Comparison of ENCODE assay signal across 16 cellular contexts in genomic region chr7:69775231-69775771, GRCh38.
A peak's percentile ranks its signal among the peaks of the same experiment; 100 is the strongest.
DNase-seq lines count a peak whose midpoint lies in the region; ATAC-seq and TF ChIP-seq lines count a peak whose summit lies in the region.
"Had no signal": no experiment of that assay in that cellular context is flagged by ENCODE, and none has a peak within 500 bp of the region (broad histone marks: within the 10 kb centered on the region; RNA-seq: fewer than 3 reads in every experiment).

No MANE protein-coding gene starts in this region.

- no peaks in the 10 kb centered on the region for H3K27me3 ChIP-seq in GM23248 (replicated peaks; ENCODE audit: insufficient read depth)
- H3K27me3 ChIP-seq: pancreas had no signal

- POLR2A ChIA-PET in naive thymus-derived CD8-positive, alpha-beta T cell (lab: Charles Lee) = no interaction called here

- no peaks in the 10 kb centered on the region for H4K20me1 ChIP-seq in GM23248 (ENCODE audit: insufficient read depth)

- H3K9ac ChIP-seq in GM23248 = no peak overlapping the region

- TF ChIP-seq CTCF in fibroblast of villous mesenchyme (IDR thresholded peaks at IDR 0.05; ENCODE audit: insufficient read depth, low read depth, low read length) (no peak), progenitor cell of endocrine pancreas (IDR thresholded peaks at IDR 0.05; ENCODE audit: unreplicated experiment) (no peak)

- no peaks in the 10 kb centered on the region for H3K9me3 Mint-ChIP-seq in progenitor cell of endocrine pancreas (ENCODE audit: low read depth)
- no peaks in the 10 kb centered on the region for H3K9me3 Mint-ChIP-seq in naive thymus-derived CD8-positive, alpha-beta T cell
- H3K9me3 Mint-ChIP-seq: activated CD4-positive, alpha-beta memory T cell treated with anti-CD3 and anti-CD28 coated beads for 36 hours; activated naive CD4-positive, alpha-beta T cell treated with anti-CD3 and anti-CD28 coated beads, Interleukin-2, amount 50 U/mL, for 24 hours; dendritic cell treated with granulocyte-macrophage colony-stimulating factor and Interleukin-4, amounts not matched to agents 40 ng/mL and 50 ng/mL, for 4 days; T-helper 1 cell treated with Interleukin-12 subunit alpha and Interleukin-12 subunit beta and Interleukin-4 antibody, amounts not matched to agents 30 μg/mL and 1 μg/mL, for 36 hours had no signal

- H3K9me3 ChIP-seq in GM23248 (ENCODE audit: low read depth) = no peaks in the 10 kb centered on the region
- H3K9me3 ChIP-seq: pancreas had no signal

- 64 to 67% methylated on average over 6 of the region's 6 CpGs for WGBS in GM23248 (ENCODE audit: low coverage in 1 of 2, low lambda C conversion rate in 2 of 2, missing lambda C conversion rate in 2 of 2), 2 experiments

- no peak for ATAC-seq in naive thymus-derived CD8-positive, alpha-beta T cell
- no peak for ATAC-seq in GM21576 (IDR thresholded peaks at IDR 0.05; ENCODE audit: unreplicated experiment)

- H3K27me3 Mint-ChIP-seq in progenitor cell of endocrine pancreas = no peaks in the 10 kb centered on the region
- H3K27me3 Mint-ChIP-seq in naive thymus-derived CD8-positive, alpha-beta T cell = no peaks in the 10 kb centered on the region
- H3K27me3 Mint-ChIP-seq: activated CD4-positive, alpha-beta memory T cell treated with anti-CD3 and anti-CD28 coated beads for 36 hours; activated naive CD4-positive, alpha-beta T cell treated with anti-CD3 and anti-CD28 coated beads, Interleukin-2, amount 50 U/mL, for 24 hours; dendritic cell treated with granulocyte-macrophage colony-stimulating factor and Interleukin-4, amounts not matched to agents 40 ng/mL and 50 ng/mL, for 4 days had no signal

- peak overlapping the region; percentile 50 for H3K27ac ChIP-seq in GM23248
- H3K27ac ChIP-seq: pancreas had no signal

- no peak overlapping the region for H2AFZ ChIP-seq in GM23248

- DNase-seq in GM23248 = peak; percentile 76
- DNase-seq in SK-N-DZ (ENCODE audit: low spot score) = peak; percentile 98
- DNase-seq in fibroblast of villous mesenchyme (ENCODE audit: low read depth) = peak; percentile 27
- no peak for DNase-seq in progenitor cell of endocrine pancreas (ENCODE audit: low spot score, unreplicated experiment)
- DNase-seq in posterior cingulate gyrus = no peak
- DNase-seq in naive thymus-derived CD8-positive, alpha-beta T cell = no peak
- no peak for DNase-seq in T1000 (lab: John Stamatoyannopoulos, UW)
- DNase-seq: activated CD4-positive, alpha-beta memory T cell treated with anti-CD3 and anti-CD28 coated beads for 36 hours; NCI-H1436 treated with DMSO at 0.1 percent for 48 hours; pancreas; stimulated activated CD4-positive, alpha-beta T cell treated with anti-CD3 and anti-CD28 coated beads, Interleukin-2, amount 100 ng/mL, for 24 hours; stimulated activated naive CD4-positive, alpha-beta T cell treated with Interleukin-2 at 50 U/mL for 16 hours had no signal

- no peaks in the 10 kb centered on the region for H3K36me3 ChIP-seq in GM23248 (ENCODE audit: low read depth)
- H3K36me3 ChIP-seq: pancreas had no signal

- intact Hi-C loops in posterior cingulate gyrus (cut with DNase I) = no loop called here

- H3K9me2 ChIP-seq in GM23248 (ENCODE audit: insufficient read depth) = no peaks in the 10 kb centered on the region

- H3K4me2 ChIP-seq in GM23248 (ENCODE audit: unreplicated experiment) = no peak overlapping the region

- H3K79me2 ChIP-seq in GM23248 (ENCODE audit: insufficient read depth) = no peaks in the 10 kb centered on the region

- H3K4me1 ChIP-seq in GM23248 (ENCODE audit: insufficient read depth) = 0 out of 2 replicates have a peak, but pooled peaks cover 9% of the 10 kb centered on the region
- H3K4me1 ChIP-seq: pancreas had no signal

- peaks cover 12% of the 10 kb centered on the region for H3K4me1 Mint-ChIP-seq in progenitor cell of endocrine pancreas (ENCODE audit: low read depth)
- peaks cover 0 to 1% (median 0%) of the 10 kb centered on the region in 4 donors for H3K4me1 Mint-ChIP-seq in naive thymus-derived CD8-positive, alpha-beta T cell
- H3K4me1 Mint-ChIP-seq: activated naive CD4-positive, alpha-beta T cell treated with anti-CD3 and anti-CD28 coated beads, Interleukin-2, amount 50 U/mL, for 24 hours had no signal

- no peak overlapping the region for H3K4me3 Mint-ChIP-seq in progenitor cell of endocrine pancreas (ENCODE audit: low read depth)
- no peak overlapping the region for H3K4me3 Mint-ChIP-seq in naive thymus-derived CD8-positive, alpha-beta T cell
- H3K4me3 Mint-ChIP-seq: activated CD4-positive, alpha-beta memory T cell treated with anti-CD3 and anti-CD28 coated beads for 36 hours; activated naive CD4-positive, alpha-beta T cell treated with anti-CD3 and anti-CD28 coated beads, Interleukin-2, amount 50 U/mL, for 24 hours; dendritic cell treated with granulocyte-macrophage colony-stimulating factor and Interleukin-4, amounts not matched to agents 40 ng/mL and 50 ng/mL, for 4 days; T-helper 1 cell treated with Interleukin-12 subunit alpha and Interleukin-12 subunit beta and Interleukin-4 antibody, amounts not matched to agents 30 μg/mL and 1 μg/mL, for 36 hours had no signal

- H3K4me3 ChIP-seq in GM23248 (no peak overlapping the region), fibroblast of villous mesenchyme (ENCODE audit: low read depth, low read length) (no peak overlapping the region)
- H3K4me3 ChIP-seq: pancreas had no signal

- no peaks in the 10 kb centered on the region for H3K36me3 Mint-ChIP-seq in progenitor cell of endocrine pancreas (ENCODE audit: insufficient read depth)
- no peaks in the 10 kb centered on the region for H3K36me3 Mint-ChIP-seq in naive thymus-derived CD8-positive, alpha-beta T cell
- H3K36me3 Mint-ChIP-seq: activated CD4-positive, alpha-beta memory T cell treated with anti-CD3 and anti-CD28 coated beads for 36 hours; activated naive CD4-positive, alpha-beta T cell treated with anti-CD3 and anti-CD28 coated beads, Interleukin-2, amount 50 U/mL, for 24 hours had no signal

- no peaks in the 10 kb centered on the region for H3F3A ChIP-seq in GM23248 (ENCODE audit: insufficient read depth)

- in situ Hi-C loops in GM23248 (cut with MboI) = no loop called here

- H3K27ac Mint-ChIP-seq in progenitor cell of endocrine pancreas = peak overlapping the region; percentile 38
- no peak overlapping the region for H3K27ac Mint-ChIP-seq in naive thymus-derived CD8-positive, alpha-beta T cell
- H3K27ac Mint-ChIP-seq: activated CD4-positive, alpha-beta memory T cell treated with anti-CD3 and anti-CD28 coated beads for 36 hours; activated naive CD4-positive, alpha-beta T cell treated with anti-CD3 and anti-CD28 coated beads, Interleukin-2, amount 50 U/mL, for 24 hours; dendritic cell treated with granulocyte-macrophage colony-stimulating factor and Interleukin-4, amounts not matched to agents 40 ng/mL and 50 ng/mL, for 4 days; T-helper 1 cell treated with Interleukin-12 subunit alpha and Interleukin-12 subunit beta and Interleukin-4 antibody, amounts not matched to agents 30 μg/mL and 1 μg/mL, for 36 hours had no signal

Comparison
In these comparisons a context has a peak if more than half of its experiments do, and no peak if none do; other contexts are left out.
1. DNase-seq: peak in GM23248 (single experiment), SK-N-DZ (single experiment) and fibroblast of villous mesenchyme (single experiment); none in progenitor cell of endocrine pancreas (single experiment), posterior cingulate gyrus (0 of 10), naive thymus-derived CD8-positive, alpha-beta T cell (0 of 10) and T1000 (single experiment).